Comparison of ENCODE assay signal across 1 cellular context in genomic region chr1:226781937-226782609, GRCh38.
TF ChIP-seq lines count a peak whose summit lies in the region.

No MANE protein-coding gene starts in this region.

TF ChIP-seq in SK-N-SH treated with all-trans-retinoic acid at 6 μM for 48 hours, 23 proteins besides CTCF, POLR2A, EP300 and RAD21 (continued from another document):
- TF ChIP-seq ISL1 (CRISPR knock-in tag; IDR thresholded peaks at IDR 0.05) (no peak), ZC3H10 (CRISPR knock-in tag; IDR thresholded peaks at IDR 0.05) (no peak), SNAI2 (CRISPR knock-in tag; IDR thresholded peaks at IDR 0.05) (no peak)
